1 cellular context compared by ENCODE assay signal in genomic region chr10:44292390-44293002, GRCh38.
TF ChIP-seq lines count a peak whose summit lies in the region.

No MANE protein-coding gene starts in this region.

TF ChIP-seq in WTC11, 78 proteins besides CTCF, POLR2A, EP300 and RAD21 (continued from another document):
- TF ChIP-seq USF2 (CRISPR knock-in tag; IDR thresholded peaks at IDR 0.05), result no peak
- no peak for TF ChIP-seq ZNF281 (CRISPR knock-in tag; IDR thresholded peaks at IDR 0.05)
- TF ChIP-seq NR1H2 (CRISPR knock-in tag; IDR thresholded peaks at IDR 0.05), result no peak
- no peak for TF ChIP-seq FOXP4 (CRISPR knock-in tag; IDR thresholded peaks at IDR 0.05)
- no peak for TF ChIP-seq ARID4B (CRISPR knock-in tag; IDR thresholded peaks at IDR 0.05; ENCODE audit: borderline replicate concordance)
- no peak for TF ChIP-seq TEAD4 (CRISPR knock-in tag; IDR thresholded peaks at IDR 0.05)
- no peak for TF ChIP-seq MYBL2 (CRISPR knock-in tag; IDR thresholded peaks at IDR 0.05)
